Comparison of ENCODE assay signal across 16 cellular contexts in the genomic region with DNA sequence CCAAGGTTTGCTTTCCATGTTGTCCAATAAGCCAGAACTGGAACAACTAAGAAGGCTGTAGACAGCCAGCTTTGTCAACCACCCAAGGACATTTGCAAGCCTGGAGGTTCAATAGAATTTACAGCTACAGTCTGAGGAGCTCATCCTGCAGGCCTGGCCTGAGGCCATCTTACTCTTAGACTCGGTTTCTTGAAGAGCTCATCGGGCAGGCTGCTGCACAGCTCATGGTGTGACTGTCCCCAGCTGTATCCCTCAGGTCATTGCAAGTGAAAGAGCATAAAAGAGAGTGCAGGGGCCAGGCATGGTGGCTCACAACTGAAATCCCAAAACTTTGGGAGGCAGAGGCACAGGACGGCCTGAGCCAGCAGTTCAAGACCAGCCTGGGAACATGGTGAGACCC.
"Had no signal": no experiment of that assay in that cellular context is flagged by ENCODE, and none has a peak within 500 bp of the region (broad histone marks: within the 10 kb centered on the region; RNA-seq: fewer than 3 reads in every experiment).

No MANE protein-coding gene starts in this region.

- ATAC-seq: gastroesophageal sphincter; left lobe of liver; mucosa of descending colon; naive thymus-derived CD8-positive, alpha-beta T cell; stimulated activated naive CD8-positive, alpha-beta T cell treated with anti-CD3 and anti-CD28 coated beads, Interleukin-15, Interleukin-2, amounts not matched to agents 100 U/mL and 50 U/mL, for 24 hours had no signal

- H3K4me1 Mint-ChIP-seq: naive thymus-derived CD8-positive, alpha-beta T cell; neural crest cell had no signal

- H3K36me3 ChIP-seq: gastroesophageal sphincter, right atrium auricular region, suprapubic skin, tibial nerve had no signal

- H3K4me1 ChIP-seq: gastroesophageal sphincter, right atrium auricular region, suprapubic skin, tibial nerve had no signal

- H3K9me3 ChIP-seq: gastroesophageal sphincter, mucosa of descending colon, right atrium auricular region, suprapubic skin, tibial nerve had no signal

- H3K4me2 ChIP-seq: smooth muscle cell had no signal

- H3K27ac ChIP-seq: coronary artery, gastroesophageal sphincter, right atrium auricular region, suprapubic skin, tibial nerve had no signal

- DNase-seq: effector CD4-positive, alpha-beta T cell; glutamatergic neuron; islet precursor cell; mammary epithelial cell; mucosa of descending colon; naive thymus-derived CD8-positive, alpha-beta T cell; stimulated activated CD4-positive, alpha-beta T cell treated with anti-CD3 and anti-CD28 coated beads, Interleukin-2, amount 100 ng/mL, for 48 hours; stimulated activated naive CD8-positive, alpha-beta T cell treated with anti-CD3 and anti-CD28 coated beads, Interleukin-15, Interleukin-2, amounts not matched to agents 100 U/mL and 50 U/mL, for 24 hours had no signal

- H3K4me3 ChIP-seq: coronary artery, gastroesophageal sphincter, mucosa of descending colon, right atrium auricular region, smooth muscle cell, suprapubic skin, tibial nerve had no signal

- H3K9me3 Mint-ChIP-seq: naive thymus-derived CD8-positive, alpha-beta T cell; neural crest cell had no signal

- H3K27ac Mint-ChIP-seq: naive thymus-derived CD8-positive, alpha-beta T cell had no signal

- H3K4me3 Mint-ChIP-seq: naive thymus-derived CD8-positive, alpha-beta T cell; neural crest cell had no signal

- H3K27me3 ChIP-seq: gastroesophageal sphincter, right atrium auricular region, suprapubic skin, tibial nerve had no signal

- H3K36me3 Mint-ChIP-seq: naive thymus-derived CD8-positive, alpha-beta T cell had no signal
